Comparison of ENCODE assay signal across 8 cellular contexts in genomic region chr2:100381240-100381639, GRCh38. TPM values are rescaled to one million over a fixed set of nuclear protein-coding genes. Genes with fewer than 3 reads are reported as not detected.
DNase-seq lines count a peak whose midpoint lies in the region; ATAC-seq and TF ChIP-seq lines count a peak whose summit lies in the region.

No MANE protein-coding gene starts in this region.

- H3K27me3 ChIP-seq in Peyer's patch: no peaks in the 10 kb centered on the region
- no peaks in the 10 kb centered on the region for H3K27me3 ChIP-seq in suprapubic skin

- no peaks in the 10 kb centered on the region for H3K4me1 ChIP-seq in Peyer's patch
- H3K4me1 ChIP-seq in suprapubic skin: no peaks in the 10 kb centered on the region

- H3K4me1 Mint-ChIP-seq in activated T-cell treated with anti-CD3 and anti-CD28 coated beads, Interleukin-2, amount 50 U/mL, for 24 hours (ENCODE audit: low read depth): peaks cover 4% of the 10 kb centered on the region

- 48% methylated on average over 4 of the region's 4 CpGs for WGBS in suprapubic skin

- no peak overlapping the region for H3K4me3 Mint-ChIP-seq in activated T-cell treated with anti-CD3 and anti-CD28 coated beads, Interleukin-2, amount 50 U/mL, for 24 hours

- TF ChIP-seq POLR2A in Peyer's patch (IDR thresholded peaks at IDR 0.05) (no peak), suprapubic skin (IDR thresholded peaks at IDR 0.05) (no peak)

- no peaks in the 10 kb centered on the region for H3K36me3 Mint-ChIP-seq in activated T-cell treated with anti-CD3 and anti-CD28 coated beads, Interleukin-2, amount 50 U/mL, for 24 hours (ENCODE audit: low read depth)

- H3K9me3 ChIP-seq in Peyer's patch (no peaks in the 10 kb centered on the region), suprapubic skin (no peaks in the 10 kb centered on the region)

- H3K27ac ChIP-seq in Peyer's patch: no peak overlapping the region
- H3K27ac ChIP-seq in suprapubic skin: no peak overlapping the region

- TF ChIP-seq RAD21 in Ishikawa (IDR thresholded peaks at IDR 0.05; ENCODE audit: low read depth): peak; percentile 91

- DNase-seq in AML-193 (lab: John Stamatoyannopoulos, UW) (peak; percentile 66 to 71), Peyer's patch (peak in 2 of 3 donors; percentile 81 to 86), fibroblast of the aortic adventitia (ENCODE audit: low read depth) (peak; percentile 86), nucleus accumbens (lab: John Stamatoyannopoulos, UW) (peak in 50 of 56 donors; percentile 4 to 92 (median 50)), suprapubic skin (ENCODE audit: low spot score in 2 of 2) (peak in 1 of 2 donors; percentile 74)
- peak; percentile 74 for DNase-seq in activated T-cell treated with anti-CD3 and anti-CD28 coated beads, Interleukin-2, amount 50 U/mL, for 24 hours

- no peaks in the 10 kb centered on the region for H3K9me3 Mint-ChIP-seq in activated T-cell treated with anti-CD3 and anti-CD28 coated beads, Interleukin-2, amount 50 U/mL, for 24 hours

- no peak for TF ChIP-seq EP300 in Ishikawa (IDR thresholded peaks at IDR 0.05; ENCODE audit: borderline replicate concordance)
- no peak for TF ChIP-seq EP300 in suprapubic skin (IDR thresholded peaks at IDR 0.05)

- TF ChIP-seq CTCF in Peyer's patch (IDR thresholded peaks at IDR 0.05) (peak; percentile 60 to 89 (median 74)), fibroblast of the aortic adventitia (IDR thresholded peaks at IDR 0.05; ENCODE audit: insufficient read depth, low read length) (peak; percentile 95), suprapubic skin (IDR thresholded peaks at IDR 0.05) (peak; percentile 71 to 82)

- peak; percentile 60 for ATAC-seq in GM18907 (IDR thresholded peaks at IDR 0.05; ENCODE audit: unreplicated experiment)

- H3K27ac Mint-ChIP-seq in activated T-cell treated with anti-CD3 and anti-CD28 coated beads, Interleukin-2, amount 50 U/mL, for 24 hours: no peak overlapping the region

- no peak overlapping the region for H3K4me3 ChIP-seq in Peyer's patch
- no peak overlapping the region for H3K4me3 ChIP-seq in fibroblast of the aortic adventitia (ENCODE audit: low read depth, low read length)
- no peak overlapping the region for H3K4me3 ChIP-seq in suprapubic skin

- peaks cover 7% of the 10 kb centered on the region for H3K27me3 Mint-ChIP-seq in activated T-cell treated with anti-CD3 and anti-CD28 coated beads, Interleukin-2, amount 50 U/mL, for 24 hours

- H3K36me3 ChIP-seq in Peyer's patch: no peaks in the 10 kb centered on the region
- H3K36me3 ChIP-seq in suprapubic skin: no peaks in the 10 kb centered on the region

TF ChIP-seq in Ishikawa, 13 proteins besides CTCF, POLR2A, EP300 and RAD21:
- no peak for TF ChIP-seq TEAD4 (IDR thresholded peaks at IDR 0.05)
- TF ChIP-seq EGR1 (IDR thresholded peaks at IDR 0.05): no peak
- TF ChIP-seq MAX (IDR thresholded peaks at IDR 0.05): no peak
- no peak for TF ChIP-seq TCF12 (IDR thresholded peaks at IDR 0.05; ENCODE audit: low read depth)

RNA-seq across cellular contexts. Expression of gene CHST10, which starts 36.2 kb away (rescaled TPM):
- total RNA-seq in Peyer's patch (1 to 10 TPM in 3 of 4 donors, under 1 TPM in 1; 0.95 to 6.6 (median 2.8) TPM), fibroblast of the aortic adventitia (ENCODE audit: low replicate concordance) (10.2 and 11.0 TPM in 2 replicates), suprapubic skin (1 to 10 TPM in 3 of 4 donors, under 1 TPM in 1; 0.91 to 3.6 (median 2.6) TPM)

RNA-seq across cellular contexts. Expression of gene LONRF2, which starts 58.9 kb away (rescaled TPM):
- 1 to 10 TPM in 2 of 4 donors, under 1 TPM in 2; 0.35 to 3.1 (median 1.6) TPM for total RNA-seq in Peyer's patch
- total RNA-seq in fibroblast of the aortic adventitia (ENCODE audit: low replicate concordance): 1.8 and 2.0 TPM in 2 replicates
- 1 to 10 TPM; 1.3 to 2.5 (median 2.0) TPM for total RNA-seq in suprapubic skin
